9 cellular contexts compared by ENCODE assay signal in the genomic region with DNA sequence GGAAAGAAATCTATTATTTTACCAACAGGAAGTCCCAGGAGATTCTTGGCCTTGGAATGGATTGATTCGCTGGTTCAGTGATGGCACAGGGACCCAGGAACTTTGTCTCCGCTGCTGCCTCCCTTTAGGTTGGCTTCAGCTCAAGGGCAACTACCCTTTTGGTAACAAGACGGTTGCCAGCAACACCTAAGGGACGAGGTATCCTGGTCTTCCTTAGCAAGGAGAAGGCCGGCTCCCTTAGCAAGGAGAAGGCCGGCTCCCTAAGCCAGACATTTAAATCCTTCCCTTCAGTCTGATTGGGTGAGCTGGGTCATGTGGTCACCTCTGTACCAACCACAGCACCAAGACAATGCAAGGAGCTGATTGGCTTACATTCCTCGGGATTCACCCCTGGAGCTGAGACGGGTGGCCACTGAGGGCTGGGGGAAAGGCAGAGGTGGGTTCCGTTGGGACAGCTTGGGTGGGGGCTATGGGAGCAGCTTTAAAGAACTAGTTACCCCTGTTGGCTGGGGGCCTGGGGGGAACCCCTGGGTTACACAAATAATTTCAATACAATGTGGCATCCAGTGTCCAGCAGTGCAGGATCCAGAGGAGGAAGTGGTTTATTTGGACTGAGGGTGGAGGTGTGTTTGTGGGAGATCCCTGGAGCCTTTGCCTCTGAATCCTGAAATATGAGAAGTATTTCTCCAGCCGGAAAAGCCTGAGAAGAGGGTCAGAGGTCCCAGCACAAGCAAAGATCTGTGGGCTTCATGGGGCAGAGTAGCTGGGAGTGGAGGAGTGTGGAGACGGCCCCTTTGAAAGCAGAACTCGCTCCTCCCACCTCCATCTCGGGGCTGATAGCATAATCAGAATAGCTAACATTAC. TPM values are rescaled to one million over a fixed set of nuclear protein-coding genes. Genes with fewer than 3 reads are reported as not detected.
DNase-seq lines count a peak whose midpoint lies in the region; ATAC-seq and TF ChIP-seq lines count a peak whose summit lies in the region.
"Had no signal": no experiment of that assay in that cellular context is flagged by ENCODE, and none has a peak within 500 bp of the region (broad histone marks: within the 10 kb centered on the region; RNA-seq: fewer than 3 reads in every experiment).

No MANE protein-coding gene starts in this region.

- peak; percentile 50 for TF ChIP-seq POLR2A in HCT116 (IDR thresholded peaks at IDR 0.05; ENCODE audit: borderline replicate concordance, extremely low read depth, insufficient read depth, insufficient read length)

- H3K36me3 ChIP-seq in HCT116 (ENCODE audit: control insufficient read depth in 1 of 2, insufficient read depth in 2 of 2, low read length in 2 of 2) (no peaks in the 10 kb centered on the region), smooth muscle cell (ENCODE audit: low read depth) (no peaks in the 10 kb centered on the region)

- CTCF ChIA-PET in HCT116 (lab: Charles Lee) = interaction anchor here (0.6 to 1.1 kb wide), 3 partner anchors 9 to 37 kb away, joined by 3 read pairs; a partner anchor contains a TSS
- CTCF ChIA-PET in activated CD8-positive, alpha-beta T cell treated with anti-CD3 and anti-CD28 coated beads for 36 hours (lab: Charles Lee) = interaction anchor here (1.7 kb wide), 2 partner anchors 35 to 106 kb away, joined by 4 to 5 read pairs; no protein-coding TSS in a partner anchor

- H3K4me3 Mint-ChIP-seq in activated CD8-positive, alpha-beta T cell treated with anti-CD3 and anti-CD28 coated beads for 36 hours = no peak overlapping the region

- no peaks in the 10 kb centered on the region for H3K27me3 ChIP-seq in HCT116 (ENCODE audit: insufficient read depth, low read length)
- no peaks in the 10 kb centered on the region for H3K27me3 ChIP-seq in smooth muscle cell (ENCODE audit: low read depth)

- H3K9me3 Mint-ChIP-seq in activated CD8-positive, alpha-beta T cell treated with anti-CD3 and anti-CD28 coated beads for 36 hours = no peaks in the 10 kb centered on the region

- TF ChIP-seq CTCF in HCT116 (IDR thresholded peaks at IDR 0.05 in 2 of 3, conservative IDR thresholded peaks at IDR 0.05 in 1 of 3; ENCODE audit: borderline replicate concordance in 1 of 3, insufficient read depth in 1 of 3, low read depth in 2 of 3, low read length in 2 of 3) = no peak
- TF ChIP-seq CTCF in smooth muscle cell (IDR thresholded peaks at IDR 0.05; ENCODE audit: borderline replicate concordance, insufficient read depth, poor library complexity, severe bottlenecking) = no peak
- TF ChIP-seq CTCF in activated CD8-positive, alpha-beta T cell treated with anti-CD3 and anti-CD28 coated beads for 36 hours (IDR thresholded peaks at IDR 0.05) = no peak

- H3K9ac ChIP-seq in HCT116 (ENCODE audit: low read length) = peak overlapping the region; percentile 44
- no peak overlapping the region for H3K9ac ChIP-seq in smooth muscle cell (ENCODE audit: low read depth)

- H4K20me1 ChIP-seq in HCT116 (ENCODE audit: insufficient read depth) = no peaks in the 10 kb centered on the region
- no peaks in the 10 kb centered on the region for H4K20me1 ChIP-seq in smooth muscle cell (ENCODE audit: low read depth)

- H3K27me3 Mint-ChIP-seq in activated CD8-positive, alpha-beta T cell treated with anti-CD3 and anti-CD28 coated beads for 36 hours = no peaks in the 10 kb centered on the region

- H3F3A ChIP-seq in smooth muscle cell (ENCODE audit: low read depth) = peaks cover 9% of the 10 kb centered on the region

- H3K4me3 ChIP-seq in HCT116 (replicated peaks in 1 of 2; ENCODE audit: low read depth in 1 of 2, low read length in 2 of 2) (peak overlapping the region; percentile 38 to 52), smooth muscle cell (no peak overlapping the region)

- BruUV-seq in HCT116 (replicated peaks; lab: Mats Ljungman, UMichigan) = TSS peak; percentile 90

- no peaks in the 10 kb centered on the region for H3K9me2 ChIP-seq in HCT116 (ENCODE audit: insufficient read depth)

- RAD21 ChIA-PET in HCT116 (lab: Charles Lee; ENCODE audit: low non-redundant PET in 1 of 2, low total read pairs in 2 of 2, uncharacterized antibody in 2 of 2, unreplicated experiment in 2 of 2) = no interaction called here

- TF ChIP-seq RAD21 in HCT116 (IDR thresholded peaks at IDR 0.05; ENCODE audit: low read depth) = no peak

- H3K79me2 ChIP-seq in HCT116 (ENCODE audit: insufficient read depth, low read length) (no peaks in the 10 kb centered on the region), smooth muscle cell (ENCODE audit: low read depth) (no peaks in the 10 kb centered on the region)

- H3K4me1 Mint-ChIP-seq in activated CD8-positive, alpha-beta T cell treated with anti-CD3 and anti-CD28 coated beads for 36 hours (ENCODE audit: low read depth) = peaks cover 11% of the 10 kb centered on the region

- H3K27ac ChIP-seq in HCT116 (ENCODE audit: low read depth, low read length) (peak overlapping the region; percentile 51), smooth muscle cell (ENCODE audit: low read depth) (peak overlapping the region; percentile 9)

- H3K4me1 ChIP-seq in HCT116 (ENCODE audit: control insufficient read depth in 1 of 2, insufficient read depth in 2 of 2, low read length in 2 of 2) (peaks cover 15 to 32% of the 10 kb centered on the region in 2 experiments), smooth muscle cell (ENCODE audit: low read depth) (peaks cover 8% of the 10 kb centered on the region)

- no peak overlapping the region for H3K27ac Mint-ChIP-seq in activated CD8-positive, alpha-beta T cell treated with anti-CD3 and anti-CD28 coated beads for 36 hours

- H2AFZ ChIP-seq in HCT116 (ENCODE audit: low read depth, low read length, poor library complexity, severe bottlenecking) = peak overlapping the region; percentile 79
- H2AFZ ChIP-seq in smooth muscle cell (ENCODE audit: low read depth) = peak overlapping the region; percentile 73

- DNase-seq in HCT116 (ENCODE audit: low read depth, low spot score) (peak; percentile 84), glomerular visceral epithelial cell (ENCODE audit: extremely low spot score) (peak; percentile 80), smooth muscle cell (lab: John Stamatoyannopoulos, UW; ENCODE audit: unreplicated experiment) (no peak), NCI-H510A treated with DMSO at 0.1 percent for 48 hours (lab: John Stamatoyannopoulos, UW) (no peak), DMS114 treated with DMSO at 0.1 percent for 48 hours (lab: John Stamatoyannopoulos, UW; ENCODE audit: unreplicated experiment) (no peak)
- DNase-seq in effector CD4-positive, alpha-beta T cell = no peak
- DNase-seq in activated CD8-positive, alpha-beta T cell treated with anti-CD3 and anti-CD28 coated beads for 36 hours = no peak
- DNase-seq: cortex of kidney had no signal

- WGBS in smooth muscle cell (ENCODE audit: low lambda C conversion rate) = 70% methylated on average over 13 of the region's 13 CpGs

- ATAC-seq in HCT116 (peak; percentile 92), SK-N-SH treated with all-trans-retinoic acid at 6 μM for 48 hours (peak; percentile 38)
- no peak for ATAC-seq in activated CD8-positive, alpha-beta T cell treated with anti-CD3 and anti-CD28 coated beads for 36 hours

- intact Hi-C loops in HCT116 (cut with micrococcal nuclease) = no loop called here
- intact Hi-C loops in activated CD8-positive, alpha-beta T cell treated with anti-CD3 and anti-CD28 coated beads for 36 hours (cut with micrococcal nuclease) = no loop called here

- H3K9me3 ChIP-seq in HCT116 (ENCODE audit: control insufficient read depth in 1 of 2, insufficient read depth in 1 of 2, low read depth in 1 of 2, low read length in 2 of 2) = no peaks in the 10 kb centered on the region
- no peaks in the 10 kb centered on the region for H3K9me3 ChIP-seq in smooth muscle cell (replicated peaks; ENCODE audit: low read depth)

- H3K4me2 ChIP-seq in HCT116 (ENCODE audit: low read length) (peak overlapping the region; percentile 74), smooth muscle cell (no peak overlapping the region)

- POLR2A ChIA-PET in HCT116 (lab: Charles Lee) = interaction anchor here (0.8 to 1.6 kb wide), 6 partner anchors 13 to 38 kb away, joined by 3 to 5 read pairs (median 3); a partner anchor contains a TSS
- POLR2A ChIA-PET in activated CD8-positive, alpha-beta T cell treated with anti-CD3 and anti-CD28 coated beads for 36 hours (lab: Charles Lee) = no interaction called here

- no peaks in the 10 kb centered on the region for H3K36me3 Mint-ChIP-seq in activated CD8-positive, alpha-beta T cell treated with anti-CD3 and anti-CD28 coated beads for 36 hours (ENCODE audit: low read depth)

TF ChIP-seq in HCT116, 20 proteins besides CTCF, POLR2A, EP300 and RAD21 (continues in another document):
- TF ChIP-seq ZNF274 (IDR thresholded peaks at IDR 0.05; ENCODE audit: low read depth, low read length) (no peak), TCF7L2 (IDR thresholded peaks at IDR 0.05; ENCODE audit: borderline replicate concordance, extremely low read depth, insufficient read depth, insufficient read length) (no peak), SP1 (IDR thresholded peaks at IDR 0.05; ENCODE audit: low read depth) (peak; percentile 51; the same call in 1 of the 2 replicates), EZH2 (IDR thresholded peaks at IDR 0.05) (no peak), ELF1 (IDR thresholded peaks at IDR 0.05; ENCODE audit: borderline replicate concordance, low read depth) (no peak), YY1 (IDR thresholded peaks at IDR 0.05; ENCODE audit: extremely low read depth, insufficient replicate concordance, low read depth, low read length) (no peak), EZH2phosphoT487 (IDR thresholded peaks at IDR 0.05; ENCODE audit: borderline replicate concordance) (no peak), SIN3A (IDR thresholded peaks at IDR 0.05; ENCODE audit: low read depth) (no peak)

TF ChIP-seq in SK-N-SH treated with all-trans-retinoic acid at 6 μM for 48 hours, 23 proteins besides CTCF, POLR2A, EP300 and RAD21:
- TF ChIP-seq GLIS3 (CRISPR knock-in tag; IDR thresholded peaks at IDR 0.05) = no peak
- TF ChIP-seq RARB (CRISPR knock-in tag; IDR thresholded peaks at IDR 0.05) = no peak
- TF ChIP-seq ISL1 (CRISPR knock-in tag; IDR thresholded peaks at IDR 0.05) = no peak
- no peak for TF ChIP-seq TOX (CRISPR knock-in tag; IDR thresholded peaks at IDR 0.05; ENCODE audit: borderline replicate concordance)

RNA-seq across cellular contexts. Expression of a gene that starts 20.7 kb away (rescaled TPM):
- 77.2 TPM for total RNA-seq in HCT116 (2021; ENCODE audit: unreplicated experiment)
- polyA plus RNA-seq in HCT116 (2012) = 26.8 and 32.7 TPM in 2 replicates
- total RNA-seq in smooth muscle cell = 389 and 417 TPM in 2 replicates
- 149 and 151 TPM in 2 replicates for polyA plus RNA-seq in smooth muscle cell
- 10 to 100 TPM; 19.7 to 21.8 TPM for total RNA-seq in activated CD8-positive, alpha-beta T cell treated with anti-CD3 and anti-CD28 coated beads for 36 hours

Comparison
In these comparisons a context has a peak if more than half of its experiments do, and no peak if none do; other contexts are left out.
1. DNase-seq: peak in HCT116 (single experiment) and glomerular visceral epithelial cell (single experiment); none in smooth muscle cell (single experiment), effector CD4-positive, alpha-beta T cell (single experiment), NCI-H510A treated with DMSO at 0.1 percent for 48 hours (single experiment), DMS114 treated with DMSO at 0.1 percent for 48 hours (single experiment) and activated CD8-positive, alpha-beta T cell treated with anti-CD3 and anti-CD28 coated beads for 36 hours (single experiment).